ENCODE assay signal across 18 cellular contexts in the genomic region with DNA sequence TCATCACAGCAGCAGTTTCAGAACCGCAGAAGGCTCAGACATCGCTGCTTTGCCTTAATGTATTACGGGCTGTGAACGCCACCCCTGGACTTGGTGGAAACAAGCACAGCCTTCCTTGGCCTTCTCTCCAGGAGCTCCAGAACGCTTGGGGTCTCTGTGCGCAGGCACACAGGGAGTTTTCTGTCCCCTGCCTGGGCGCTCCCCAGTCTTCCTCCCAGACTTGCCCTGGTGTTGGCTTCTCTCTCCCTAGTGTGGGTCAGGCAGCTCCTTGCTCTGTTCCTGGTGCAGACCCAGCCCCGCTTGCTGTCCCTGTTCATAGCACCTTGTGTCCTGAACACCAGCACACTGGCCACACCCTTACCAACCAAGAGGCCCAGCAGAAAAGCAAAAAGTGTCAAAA.
A peak's percentile ranks its signal among the peaks of the same experiment; 100 is the strongest.
DNase-seq lines count a peak whose midpoint lies in the region; ATAC-seq, FAIRE-seq and TF ChIP-seq lines count a peak whose summit lies in the region.
"Had no signal": no experiment of that assay in that cellular context is flagged by ENCODE, and none has a peak within 500 bp of the region (broad histone marks: within the 10 kb centered on the region; RNA-seq: fewer than 3 reads in every experiment).

No MANE protein-coding gene starts in this region.

- H3K79me1 ChIP-seq in H1 (ENCODE audit: low read depth, low read length): no peaks in the 10 kb centered on the region; the same call in 1 of the 2 replicates

- H2BK12ac ChIP-seq in H1 (ENCODE audit: low read depth, low read length): no peak overlapping the region

- no peaks in the 10 kb centered on the region for H3K27me3 Mint-ChIP-seq in activated naive CD8-positive, alpha-beta T cell treated with anti-CD3 and anti-CD28 coated beads for 36 hours

- peaks cover 8% of the 10 kb centered on the region for H3K36me3 Mint-ChIP-seq in activated naive CD8-positive, alpha-beta T cell treated with anti-CD3 and anti-CD28 coated beads for 36 hours

- H3K27me3 ChIP-seq in DND-41 (ENCODE audit: insufficient read depth, low read length, poor library complexity) (no peaks in the 10 kb centered on the region), H1 (replicated peaks in 1 of 4; ENCODE audit: control insufficient read depth in 3 of 4, extremely low read depth in 1 of 4, insufficient read depth in 3 of 4, low read length in 3 of 4) (no peaks in the 10 kb centered on the region)

- no peak for TF ChIP-seq RAD21 in H1 (IDR thresholded peaks at IDR 0.05 in 1 of 2, conservative IDR thresholded peaks at IDR 0.05 in 1 of 2; ENCODE audit: low read depth in 2 of 2, low read length in 2 of 2)

- H3K4me3 Mint-ChIP-seq in activated naive CD8-positive, alpha-beta T cell treated with anti-CD3 and anti-CD28 coated beads for 36 hours: no peak overlapping the region
- H3K4me3 Mint-ChIP-seq: H9 had no signal

- H3K4me2 ChIP-seq in DND-41 (ENCODE audit: insufficient read depth, low read length) (no peak overlapping the region), H1 (ENCODE audit: insufficient read depth in 1 of 2, low read depth in 2 of 2, low read length in 2 of 2) (no peak overlapping the region)
- H3K4me2 ChIP-seq: SK-N-SH had no signal

- no peak overlapping the region for H4K91ac ChIP-seq in H1 (replicated peaks; ENCODE audit: insufficient read length, low read length)

- peaks cover 11% of the 10 kb centered on the region for H3K4me1 Mint-ChIP-seq in activated naive CD8-positive, alpha-beta T cell treated with anti-CD3 and anti-CD28 coated beads for 36 hours

- H4K8ac ChIP-seq in H1 (ENCODE audit: extremely low read depth, insufficient read depth, low read length): no peak overlapping the region

- peaks cover 95% of the 10 kb centered on the region for H3K36me3 ChIP-seq in DND-41 (ENCODE audit: insufficient read depth, low read length)
- H3K36me3 ChIP-seq in H1 (ENCODE audit: control insufficient read depth in 2 of 4, insufficient read depth in 4 of 4, low read length in 3 of 4): no peaks in the 10 kb centered on the region

- no peaks in the 10 kb centered on the region for H3K9me3 Mint-ChIP-seq in activated naive CD8-positive, alpha-beta T cell treated with anti-CD3 and anti-CD28 coated beads for 36 hours
- H3K9me3 Mint-ChIP-seq: H9 had no signal

- H3K18ac ChIP-seq in H1 (ENCODE audit: extremely low read depth, low read length): no peak overlapping the region

- no peak for TF ChIP-seq POLR2A in H1 (IDR thresholded peaks at IDR 0.05; ENCODE audit: control extremely low read depth in 1 of 2, low read depth in 2 of 2, low read length in 2 of 2)

- H2AK5ac ChIP-seq in H1 (ENCODE audit: low read depth, low read length): 0 out of 2 replicates have a peak overlapping the region, but pooled peaks have one; percentile 6

- H3K4ac ChIP-seq in H1 (replicated peaks; ENCODE audit: insufficient read length, low read depth, low read length): no peak overlapping the region

- no peak for ATAC-seq in DND-41 (ENCODE audit: insufficient read depth, low read depth)
- ATAC-seq in GM19397 (IDR thresholded peaks at IDR 0.05; ENCODE audit: unreplicated experiment): no peak

- H3K4me1 ChIP-seq in DND-41 (ENCODE audit: insufficient read depth, low read length): peaks cover 21% of the 10 kb centered on the region
- H3K4me1 ChIP-seq in H1 (replicated peaks in 1 of 4; ENCODE audit: control insufficient read depth in 3 of 4, insufficient read depth in 4 of 4, low read length in 3 of 4): no peaks in the 10 kb centered on the region

- H3K79me2 ChIP-seq in DND-41 (ENCODE audit: insufficient read depth, low read length) (peaks cover 98% of the 10 kb centered on the region), H1 (ENCODE audit: control insufficient read depth in 1 of 2, insufficient read depth in 2 of 2, low read length in 2 of 2) (no peaks in the 10 kb centered on the region)

- peak overlapping the region; percentile 43; the same call in 1 of the 2 replicates for H3K27ac ChIP-seq in DND-41 (ENCODE audit: low read length)
- peak overlapping the region; percentile 91 for H3K27ac ChIP-seq in angular gyrus (ENCODE audit: low read depth, low read length)
- no peak overlapping the region for H3K27ac ChIP-seq in H1 (ENCODE audit: low read depth, low read length)
- peak overlapping the region; percentile 96 for H3K27ac ChIP-seq in substantia nigra (ENCODE audit: low read depth, low read length, poor library complexity, severe bottlenecking)

- H2BK15ac ChIP-seq in H1 (ENCODE audit: low read length): no peak overlapping the region

- H3K4me3 ChIP-seq in DND-41 (ENCODE audit: low read depth in 1 of 2, low read length in 2 of 2) (no peak overlapping the region), H1 (ENCODE audit: extremely low read depth in 1 of 4, insufficient read depth in 2 of 4, low read depth in 3 of 4, low read length in 4 of 4) (no peak overlapping the region)

- H3K9ac ChIP-seq in DND-41 (ENCODE audit: low read depth, low read length) (no peak overlapping the region), H1 (replicated peaks in 1 of 4; ENCODE audit: extremely low read depth in 1 of 4, low read depth in 3 of 4, low read length in 3 of 4) (no peak overlapping the region)
- H3K9ac ChIP-seq: SK-N-SH had no signal

- no peak overlapping the region for H3K56ac ChIP-seq in H1 (replicated peaks; ENCODE audit: insufficient read length, low read depth, low read length)

- FAIRE-seq in H1 (lab: Jason Lieb, UNC): no peak
- FAIRE-seq: G401.6, GM12891 had no signal

- no peak overlapping the region for H2BK5ac ChIP-seq in H1 (ENCODE audit: low read depth, low read length)

- POLR2A ChIA-PET in H1 (lab: Charles Lee; ENCODE audit: partially characterized antibody): no interaction called here

- TF ChIP-seq CTCF in DND-41 (IDR thresholded peaks at IDR 0.05; ENCODE audit: borderline replicate concordance, extremely low read depth, low read length, poor library complexity, severe bottlenecking) (no peak), H1 (IDR thresholded peaks at IDR 0.05; ENCODE audit: control extremely low read depth in 1 of 3, insufficient read depth in 1 of 3, low read depth in 1 of 3, low read length in 3 of 3) (no peak)

- H3K9me3 ChIP-seq in DND-41 (ENCODE audit: insufficient read depth, low read length, severe bottlenecking) (no peaks in the 10 kb centered on the region), H1 (ENCODE audit: insufficient read depth in 2 of 2, low read depth in 1 of 2, low read length in 1 of 2) (no peaks in the 10 kb centered on the region)
- H3K9me3 ChIP-seq: SK-N-SH had no signal

- 87% methylated on average over 8 of the region's 8 CpGs; no CpG with 5 or more reads in 1 of the 2 experiments for WGBS in H1 (ENCODE audit: extremely low coverage in 1 of 2, insufficient coverage in 1 of 2, insufficient read length in 1 of 2, insufficient replicate concordance in 2 of 2, low coverage in 1 of 2, low lambda C conversion rate in 2 of 2, missing lambda C conversion rate in 1 of 2), 2 experiments

- no peak overlapping the region for H2AFZ ChIP-seq in DND-41 (ENCODE audit: low read depth, low read length)
- H2AFZ ChIP-seq in H1 (ENCODE audit: low read length): no peak overlapping the region

- no peak overlapping the region for H4K5ac ChIP-seq in H1 (ENCODE audit: insufficient read length, low read depth, low read length)

- CTCF ChIA-PET in H1 (lab: Charles Lee; ENCODE audit: partially characterized antibody): interaction anchor here (0.8 to 3.7 kb wide), 6 partner anchors 9 to 201 kb away, joined by 3 to 14 read pairs (median 4); a partner anchor contains a TSS

- TF ChIP-seq EP300 in H1 (IDR thresholded peaks at IDR 0.05; ENCODE audit: borderline replicate concordance in 1 of 2, low read depth in 2 of 2, low read length in 2 of 2): no peak

- H2BK120ac ChIP-seq in H1 (replicated peaks; ENCODE audit: low read depth, low read length): no peak overlapping the region

- no peak overlapping the region for H3K23ac ChIP-seq in H1 (ENCODE audit: insufficient read length)

- H4K20me1 ChIP-seq in DND-41 (ENCODE audit: insufficient read depth, low read length): peaks cover 90% of the 10 kb centered on the region
- H4K20me1 ChIP-seq in H1 (replicated peaks in 1 of 2; ENCODE audit: control insufficient read depth in 1 of 2, insufficient read depth in 2 of 2, low read length in 2 of 2): no peaks in the 10 kb centered on the region

- no peak overlapping the region for H3K27ac Mint-ChIP-seq in activated naive CD8-positive, alpha-beta T cell treated with anti-CD3 and anti-CD28 coated beads for 36 hours

- H3K23me2 ChIP-seq in H1 (ENCODE audit: low read depth, low read length): no peaks in the 10 kb centered on the region

- DNase-seq in DND-41 (no peak), H1 (ENCODE audit: low read depth in 1 of 2, low spot score in 2 of 2) (no peak), substantia nigra (lab: John Stamatoyannopoulos, UW) (no peak), COLO668 (lab: John Stamatoyannopoulos, UW; ENCODE audit: unreplicated experiment) (no peak), ecto neural progenitor cell (ENCODE audit: low spot score) (no peak)
- no peak for DNase-seq in activated naive CD8-positive, alpha-beta T cell treated with anti-CD3 and anti-CD28 coated beads for 36 hours
- DNase-seq: H9, NCI-H1105, NCI-H1436 treated with DMSO at 0.1 percent for 48 hours, NCI-H1930, NCI-H2107, NCI-H524, NCI-H748 treated with DMSO at 0.1 percent for 48 hours, SK-N-SH had no signal

- H3K14ac ChIP-seq in H1 (ENCODE audit: insufficient read length): no peak overlapping the region

- H2BK20ac ChIP-seq in H1 (ENCODE audit: low read length): no peak overlapping the region

TF ChIP-seq in H1, 55 proteins besides CTCF, POLR2A, EP300 and RAD21:
- TF ChIP-seq NANOG (IDR thresholded peaks at IDR 0.05; ENCODE audit: insufficient read depth, low read depth, low read length, poor library complexity, severe bottlenecking): no peak
- no peak for TF ChIP-seq SP4 (IDR thresholded peaks at IDR 0.05; ENCODE audit: low read length)
- TF ChIP-seq RNF2 (IDR thresholded peaks at IDR 0.05; ENCODE audit: borderline replicate concordance, low read depth, low read length, missing control alignments, poor library complexity, severe bottlenecking): no peak
